ENCODE assay signal across 14 cellular contexts in the genomic region with DNA sequence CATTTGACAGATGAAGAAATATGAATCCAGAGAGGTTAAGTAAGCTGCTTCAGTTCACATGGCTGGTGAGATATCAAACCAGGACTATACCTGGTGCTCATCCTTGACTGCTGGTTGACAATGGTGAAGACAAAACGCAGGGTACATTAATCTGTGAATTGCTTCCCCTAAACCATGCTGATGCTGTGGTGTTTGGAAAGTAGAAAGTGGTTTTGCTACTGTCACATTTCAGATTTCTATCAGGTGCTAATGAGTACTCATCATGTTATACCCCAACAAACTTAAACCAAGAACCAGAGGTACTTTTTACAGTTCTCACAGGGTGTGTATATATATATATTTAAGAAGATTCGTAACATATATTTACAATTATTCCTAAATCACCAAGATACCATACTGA.
DNase-seq lines count a peak whose midpoint lies in the region; ATAC-seq, FAIRE-seq and TF ChIP-seq lines count a peak whose summit lies in the region.
"Had no signal": no experiment of that assay in that cellular context is flagged by ENCODE, and none has a peak within 500 bp of the region (broad histone marks: within the 10 kb centered on the region; RNA-seq: fewer than 3 reads in every experiment).

No MANE protein-coding gene starts in this region.

- no peak overlapping the region for H3K4me3 Mint-ChIP-seq in neural progenitor cell
- H3K4me3 Mint-ChIP-seq: CD4-positive, alpha-beta memory T cell; GM23338; H9 had no signal

- no peaks in the 10 kb centered on the region for H3K9me3 Mint-ChIP-seq in neural progenitor cell
- H3K9me3 Mint-ChIP-seq: CD4-positive, alpha-beta memory T cell; GM23338; H9 had no signal

- peaks cover 2% of the 10 kb centered on the region for H3K36me3 Mint-ChIP-seq in neural progenitor cell

- H3K9ac ChIP-seq in mammary epithelial cell (ENCODE audit: insufficient read depth, low read length) (no peak overlapping the region), endothelial cell of umbilical vein (replicated peaks; ENCODE audit: extremely low read depth, insufficient read depth, low read length) (no peak overlapping the region), neural progenitor cell (peak overlapping the region; percentile 22)

- peak overlapping the region; percentile 18 for H3K4me2 ChIP-seq in mammary epithelial cell (ENCODE audit: insufficient read depth, low read depth, low read length)
- no peak overlapping the region for H3K4me2 ChIP-seq in endothelial cell of umbilical vein (ENCODE audit: insufficient read depth, low read length)
- no peak overlapping the region for H3K4me2 ChIP-seq in neural progenitor cell
- H3K4me2 ChIP-seq: GM23338 had no signal

- CTCF ChIA-PET in mammary epithelial cell (lab: Charles Lee; ENCODE audit: low non-redundant PET) (no interaction called here), endothelial cell of umbilical vein (lab: Charles Lee) (no interaction called here)

- ATAC-seq in GM21360 (IDR thresholded peaks at IDR 0.05; ENCODE audit: unreplicated experiment) = no peak
- ATAC-seq: GM23338, HCT116 had no signal

- DNase-seq in mammary epithelial cell (no peak), breast epithelium (ENCODE audit: low spot score in 2 of 2) (no peak), endothelial cell of umbilical vein (ENCODE audit: low read depth, low spot score) (no peak), neural progenitor cell (ENCODE audit: low spot score) (no peak), NCI-H1105 (lab: John Stamatoyannopoulos, UW) (no peak), foreskin melanocyte (no peak)
- DNase-seq: Caco-2; CD4-positive, alpha-beta memory T cell; DMS153; H9 had no signal

- 100% methylated on average over 2 of the region's 2 CpGs for WGBS in mammary epithelial cell (ENCODE audit: low coverage, missing lambda C conversion rate)

- no peaks in the 10 kb centered on the region for H3K27me3 ChIP-seq in mammary epithelial cell (ENCODE audit: insufficient read depth, low read length)
- no peaks in the 10 kb centered on the region for H3K27me3 ChIP-seq in breast epithelium
- no peaks in the 10 kb centered on the region for H3K27me3 ChIP-seq in endothelial cell of umbilical vein (ENCODE audit: control insufficient read depth in 2 of 2, insufficient read depth in 2 of 2, low read length in 2 of 2)
- no peaks in the 10 kb centered on the region for H3K27me3 ChIP-seq in neural progenitor cell

- H3K79me2 ChIP-seq in mammary epithelial cell (ENCODE audit: insufficient read depth, low read length) = no peaks in the 10 kb centered on the region
- no peaks in the 10 kb centered on the region for H3K79me2 ChIP-seq in endothelial cell of umbilical vein (ENCODE audit: control insufficient read depth, insufficient read depth, low read length)
- H3K79me2 ChIP-seq in neural progenitor cell (ENCODE audit: low read depth) = no peaks in the 10 kb centered on the region

- no peaks in the 10 kb centered on the region for H3F3A ChIP-seq in neural progenitor cell (ENCODE audit: low read depth)

- no TSS peak for BruUV-seq in mammary epithelial cell (replicated peaks; lab: Mats Ljungman, UMichigan)
- TSS peak; percentile 8 for BruUV-seq in endothelial cell of umbilical vein (replicated peaks; lab: Mats Ljungman, UMichigan)

- peaks cover 3% of the 10 kb centered on the region for H3K4me1 Mint-ChIP-seq in neural progenitor cell
- H3K4me1 Mint-ChIP-seq: GM23338, H9 had no signal

- H3K4me1 ChIP-seq in mammary epithelial cell (ENCODE audit: insufficient read depth, low read length) = peaks cover 37% of the 10 kb centered on the region
- no peaks in the 10 kb centered on the region for H3K4me1 ChIP-seq in breast epithelium
- H3K4me1 ChIP-seq in endothelial cell of umbilical vein (ENCODE audit: control insufficient read depth, extremely low read depth, insufficient read depth, low read length) = no peaks in the 10 kb centered on the region
- no peaks in the 10 kb centered on the region for H3K4me1 ChIP-seq in neural progenitor cell
- H3K4me1 ChIP-seq: Caco-2 had no signal

- H2AFZ ChIP-seq in mammary epithelial cell (ENCODE audit: low read depth, low read length) (no peak overlapping the region), endothelial cell of umbilical vein (ENCODE audit: low read depth, low read length) (no peak overlapping the region), neural progenitor cell (replicated peaks) (no peak overlapping the region)
- H2AFZ ChIP-seq: GM23338 had no signal

- H3K9me1 ChIP-seq in endothelial cell of umbilical vein (replicated peaks; ENCODE audit: control insufficient read depth, extremely low read depth, insufficient read depth, low read length) = no peaks in the 10 kb centered on the region

- no peak for TF ChIP-seq CTCF in mammary epithelial cell (conservative IDR thresholded peaks at IDR 0.05 in 1 of 2, IDR thresholded peaks at IDR 0.05 in 1 of 2; ENCODE audit: extremely low read depth in 1 of 2, insufficient read depth in 1 of 2, low read depth in 1 of 2, low read length in 2 of 2)
- TF ChIP-seq CTCF in breast epithelium (IDR thresholded peaks at IDR 0.05) = no peak
- TF ChIP-seq CTCF in endothelial cell of umbilical vein (IDR thresholded peaks at IDR 0.05; ENCODE audit: extremely low read depth in 1 of 2, insufficient read depth in 1 of 2, low read depth in 1 of 2, low read length in 2 of 2) = no peak
- TF ChIP-seq CTCF in neural progenitor cell (IDR thresholded peaks at IDR 0.05) = no peak

- H3K4me3 ChIP-seq in mammary epithelial cell (replicated peaks in 1 of 3; ENCODE audit: insufficient read depth in 1 of 3, low read depth in 2 of 3, low read length in 3 of 3) (no peak overlapping the region), breast epithelium (no peak overlapping the region), endothelial cell of umbilical vein (replicated peaks in 1 of 3; ENCODE audit: insufficient read depth in 1 of 3, low read depth in 1 of 3, low read length in 3 of 3) (no peak overlapping the region), neural progenitor cell (no peak overlapping the region)
- H3K4me3 ChIP-seq: GM23338 had no signal

- in situ Hi-C loops in mammary epithelial cell (cut with MboI; ENCODE audit: low sequenced_read_pairs in 2 of 2) = no loop called here

- POLR2A ChIA-PET in endothelial cell of umbilical vein (lab: Charles Lee) = no interaction called here

- dilution Hi-C loops in mammary epithelial cell (cut with HindIII; ENCODE audit: low sequenced_read_pairs) (no loop called here), endothelial cell of umbilical vein (cut with MboI; ENCODE audit: extremely low pct_ligation_motif_present, low sequenced_read_pairs) (no loop called here)

- no peak for FAIRE-seq in endothelial cell of umbilical vein (lab: Jason Lieb, UNC)
- FAIRE-seq: GM19239 had no signal

- peak overlapping the region; percentile 69 for H3K27ac ChIP-seq in mammary epithelial cell (ENCODE audit: insufficient read depth, low read depth, low read length)
- H3K27ac ChIP-seq in breast epithelium = no peak overlapping the region
- H3K27ac ChIP-seq in endothelial cell of umbilical vein (ENCODE audit: insufficient read depth, low read depth, low read length) = no peak overlapping the region
- no peak overlapping the region for H3K27ac ChIP-seq in neural progenitor cell

- H4K20me1 ChIP-seq in mammary epithelial cell (ENCODE audit: insufficient read depth, low read length) (no peaks in the 10 kb centered on the region), endothelial cell of umbilical vein (replicated peaks; ENCODE audit: control insufficient read depth, extremely low read depth, insufficient read depth, low read length) (no peaks in the 10 kb centered on the region), neural progenitor cell (ENCODE audit: low read depth) (no peaks in the 10 kb centered on the region)

- TF ChIP-seq POLR2A in breast epithelium (IDR thresholded peaks at IDR 0.05) = no peak
- TF ChIP-seq POLR2A in endothelial cell of umbilical vein (IDR thresholded peaks at IDR 0.05; ENCODE audit: low read depth, low read length) = no peak

- H3K27me3 Mint-ChIP-seq in neural progenitor cell (ENCODE audit: insufficient read depth, low read depth) = peaks cover 2% of the 10 kb centered on the region
- H3K27me3 Mint-ChIP-seq: CD4-positive, alpha-beta memory T cell had no signal

- intact Hi-C loops in mammary epithelial cell (cut with micrococcal nuclease) = no loop called here
- intact Hi-C loops in breast epithelium (cut with DNase I; ENCODE audit: low total_unique reads) = no loop called here
- intact Hi-C loops in endothelial cell of umbilical vein (cut with micrococcal nuclease) = no loop called here

- no peaks in the 10 kb centered on the region for H3K9me3 ChIP-seq in mammary epithelial cell (replicated peaks; ENCODE audit: insufficient read depth, low read length)
- H3K9me3 ChIP-seq in breast epithelium = no peaks in the 10 kb centered on the region
- no peaks in the 10 kb centered on the region for H3K9me3 ChIP-seq in endothelial cell of umbilical vein (replicated peaks; ENCODE audit: control insufficient read depth, insufficient read depth, low read length)
- H3K9me3 ChIP-seq in neural progenitor cell (ENCODE audit: low read depth) = no peaks in the 10 kb centered on the region
- H3K9me3 ChIP-seq: Caco-2 had no signal

- no peak overlapping the region for H3K27ac Mint-ChIP-seq in neural progenitor cell
- H3K27ac Mint-ChIP-seq: GM23338, H9 had no signal

- H3K36me3 ChIP-seq in mammary epithelial cell (ENCODE audit: insufficient read depth, low read length) = no peaks in the 10 kb centered on the region
- H3K36me3 ChIP-seq in breast epithelium = no peaks in the 10 kb centered on the region
- peaks cover 5 to 12% of the 10 kb centered on the region in 2 experiments for H3K36me3 ChIP-seq in endothelial cell of umbilical vein (ENCODE audit: control insufficient read depth in 2 of 2, extremely low read depth in 1 of 2, insufficient read depth in 2 of 2, low read length in 2 of 2)
- H3K36me3 ChIP-seq in neural progenitor cell = no peaks in the 10 kb centered on the region

TF ChIP-seq in endothelial cell of umbilical vein, 7 proteins besides CTCF, POLR2A, EP300 and RAD21:
- no peak for TF ChIP-seq POLR2AphosphoS5 (IDR thresholded peaks at IDR 0.05; ENCODE audit: insufficient read depth, low read depth, low read length)
